31 cellular contexts compared by ENCODE assay signal in the genomic region with DNA sequence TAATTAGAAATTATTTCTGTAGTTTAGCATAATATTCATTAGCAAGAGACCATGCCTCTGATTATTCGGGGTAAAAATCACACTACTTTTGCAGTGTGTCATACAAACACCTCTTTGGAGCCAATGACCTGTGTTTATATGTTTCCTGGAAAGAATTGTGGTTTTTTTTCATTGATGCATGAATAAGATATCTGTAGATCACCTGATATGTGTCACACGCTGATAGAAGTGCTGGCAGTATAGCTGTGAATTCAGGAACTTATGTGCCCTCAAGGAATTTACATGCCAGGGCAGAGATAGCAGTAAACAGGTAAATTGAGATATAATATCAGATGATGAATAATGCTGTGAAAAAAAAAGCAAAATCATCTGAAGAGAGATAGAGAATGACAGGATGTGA.
"Had no signal": no experiment of that assay in that cellular context is flagged by ENCODE, and none has a peak within 500 bp of the region (broad histone marks: within the 10 kb centered on the region; RNA-seq: fewer than 3 reads in every experiment).

No MANE protein-coding gene starts in this region.

- H3K9ac ChIP-seq: neural progenitor cell had no signal

- FAIRE-seq: colon, endothelial cell of umbilical vein, small intestine had no signal

- H3K27ac ChIP-seq: adrenal gland, ascending aorta, brain microvascular endothelial cell, esophagus muscularis mucosa, gastrocnemius medialis, neural progenitor cell, SK-N-MC, testis, vagina, VCaP had no signal

- H3K9me3 ChIP-seq: adrenal gland, ascending aorta, esophagus muscularis mucosa, gastrocnemius medialis, testis, vagina had no signal

- ATAC-seq: effector memory CD8-positive, alpha-beta T cell; gastrocnemius medialis; left colon; sciatic nerve; stimulated activated memory B cell treated with anti-CD40 and anti-IgM and Interleukin-4, amounts not matched to agents 10 μg/mL and 1 μg/mL and 100 μg/mL, for 72 hours had no signal

- H3K4me3 Mint-ChIP-seq: activated T-helper 1 cell treated with anti-CD3 and anti-CD28 coated beads, Interleukin-12 subunit alpha, Interleukin-12 subunit beta, Interleukin-2, Interleukin-4 antibody, amounts not matched to agents 30 ng/mL and 10 ng/mL and 1 ng/mL, durations not matched to agents 14 hours and 24 hours and 36 hours; effector memory CD8-positive, alpha-beta T cell; naive B cell; neural progenitor cell; stimulated activated memory B cell treated with anti-CD40 and anti-IgM and Interleukin-4, amounts not matched to agents 10 μg/mL and 1 μg/mL and 100 μg/mL, for 72 hours; type B pancreatic cell had no signal

- H3K4me2 ChIP-seq: neural progenitor cell had no signal

- H3K36me3 ChIP-seq: adrenal gland, brain microvascular endothelial cell, neural progenitor cell, vagina had no signal

- H2AFZ ChIP-seq: neural progenitor cell had no signal

- H3K27ac Mint-ChIP-seq: activated T-helper 1 cell treated with anti-CD3 and anti-CD28 coated beads, Interleukin-12 subunit alpha, Interleukin-12 subunit beta, Interleukin-2, Interleukin-4 antibody, amounts not matched to agents 30 ng/mL and 10 ng/mL and 1 ng/mL, durations not matched to agents 14 hours and 24 hours and 36 hours; neural progenitor cell; stimulated activated memory B cell treated with anti-CD40 and anti-IgM and Interleukin-4, amounts not matched to agents 10 μg/mL and 1 μg/mL and 100 μg/mL, for 72 hours; type B pancreatic cell had no signal

- H3K27me3 ChIP-seq: adrenal gland, ascending aorta, brain microvascular endothelial cell, esophagus muscularis mucosa, gastrocnemius medialis, neural progenitor cell, testis, vagina had no signal

- DNase-seq: activated CD4-positive, alpha-beta T cell treated with anti-CD3 and anti-CD28 coated beads, Interleukin-2, amount 50 U/mL, for 1 hour; activated CD4-positive, CD25-positive, alpha-beta regulatory T cell treated with anti-CD3 and anti-CD28 coated beads, Interleukin-2, amount 50 U/mL, for 72 hours; activated CD8-positive, alpha-beta memory T cell treated with anti-CD3 and anti-CD28 coated beads, Interleukin-2, amount 50 U/mL, for 48 hours; activated gamma-delta T cell treated with Interleukin-2 at 50 U/mL for 16 hours; adrenal gland; brain microvascular endothelial cell; central memory CD4-positive, alpha-beta T cell; effector memory CD8-positive, alpha-beta T cell; gastrocnemius medialis; head of caudate nucleus; islet precursor cell; left colon; mesendoderm; naive B cell; posterior cingulate gyrus; small intestine; stimulated activated CD4-positive, alpha-beta T cell treated with anti-CD3 and anti-CD28 coated beads, Interleukin-2, amount 100 ng/mL, for 24 hours; SW 1271; testis had no signal

- H3K4me1 Mint-ChIP-seq: neural progenitor cell; stimulated activated memory B cell treated with anti-CD40 and anti-IgM and Interleukin-4, amounts not matched to agents 10 μg/mL and 1 μg/mL and 100 μg/mL, for 72 hours had no signal

- H3K27me3 Mint-ChIP-seq: effector memory CD8-positive, alpha-beta T cell; naive B cell; stimulated activated memory B cell treated with anti-CD40 and anti-IgM and Interleukin-4, amounts not matched to agents 10 μg/mL and 1 μg/mL and 100 μg/mL, for 72 hours; type B pancreatic cell had no signal

- H3K9me3 Mint-ChIP-seq: activated T-helper 1 cell treated with anti-CD3 and anti-CD28 coated beads, Interleukin-12 subunit alpha, Interleukin-12 subunit beta, Interleukin-2, Interleukin-4 antibody, amounts not matched to agents 30 ng/mL and 10 ng/mL and 1 ng/mL, durations not matched to agents 14 hours and 24 hours and 36 hours; effector memory CD8-positive, alpha-beta T cell; neural progenitor cell; stimulated activated memory B cell treated with anti-CD40 and anti-IgM and Interleukin-4, amounts not matched to agents 10 μg/mL and 1 μg/mL and 100 μg/mL, for 72 hours; type B pancreatic cell had no signal

- H3K4me1 ChIP-seq: adrenal gland, ascending aorta, esophagus muscularis mucosa, gastrocnemius medialis, neural progenitor cell, testis, vagina had no signal

- H3K4me3 ChIP-seq: adrenal gland, ascending aorta, esophagus muscularis mucosa, gastrocnemius medialis, neural progenitor cell, SK-N-MC, testis, vagina had no signal
